ENCODE assay signal across 7 cellular contexts in genomic region chr12:51980809-51981127, GRCh38. TPM values are rescaled to one million over a fixed set of nuclear protein-coding genes. Genes with fewer than 3 reads are reported as not detected.
"Had no signal": no experiment of that assay in that cellular context is flagged by ENCODE, and none has a peak within 500 bp of the region (broad histone marks: within the 10 kb centered on the region; RNA-seq: fewer than 3 reads in every experiment).

No MANE protein-coding gene starts in this region.

- DNase-seq: activated gamma-delta T cell had no signal

- H3K36me3 ChIP-seq: neural progenitor cell had no signal

- H3K4me2 ChIP-seq: neural progenitor cell had no signal

- H3K27ac ChIP-seq: esophagus muscularis mucosa, neural progenitor cell, stomach, thoracic aorta had no signal

- H3K4me3 ChIP-seq: esophagus muscularis mucosa, neural progenitor cell, pancreas, stomach, thoracic aorta had no signal

- H2AFZ ChIP-seq: neural progenitor cell had no signal

- H3K27me3 ChIP-seq: esophagus muscularis mucosa, neural progenitor cell, pancreas, stomach had no signal

- FAIRE-seq: bronchial epithelial cell, pancreas had no signal

- H3K9ac ChIP-seq: neural progenitor cell had no signal

- H3K9me3 ChIP-seq: esophagus muscularis mucosa, pancreas, stomach, thoracic aorta had no signal

- H3K4me1 ChIP-seq: neural progenitor cell had no signal

RNA-seq across cellular contexts. Expression of gene TAMALIN, which starts 26.0 kb away (rescaled TPM):
- total RNA-seq: bronchial epithelial cell had no signal
